ENCODE assay signal across 19 cellular contexts in the genomic region with DNA sequence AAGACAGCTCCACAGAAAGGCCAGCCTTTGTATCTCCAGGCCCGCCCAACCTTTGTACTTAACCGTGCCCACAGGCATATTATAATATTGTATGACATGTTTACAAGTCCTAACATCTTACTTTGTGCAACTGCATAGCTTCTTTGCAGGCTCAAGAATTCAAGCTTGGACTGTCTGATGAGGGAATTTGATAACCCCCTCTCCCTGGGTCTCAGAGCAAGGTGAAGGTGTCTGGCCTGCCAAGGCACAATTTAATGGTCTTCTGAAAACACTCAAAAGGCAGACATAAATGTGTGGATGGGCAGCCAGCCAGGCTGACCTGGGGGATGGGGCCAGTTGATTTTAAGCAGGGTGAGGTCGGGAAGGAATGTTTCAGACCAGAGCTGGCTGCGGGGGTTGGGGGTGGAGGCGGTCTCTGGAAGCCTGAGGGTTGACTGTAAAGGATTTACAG.
DNase-seq lines count a peak whose midpoint lies in the region; ATAC-seq and TF ChIP-seq lines count a peak whose summit lies in the region.
"Had no signal": no experiment of that assay in that cellular context is flagged by ENCODE, and none has a peak within 500 bp of the region (broad histone marks: within the 10 kb centered on the region; RNA-seq: fewer than 3 reads in every experiment).

No MANE protein-coding gene starts in this region.

- H3K9me3 ChIP-seq in SK-N-SH (no peaks in the 10 kb centered on the region), iPS-20b (ENCODE audit: insufficient read depth, low read depth, low read length) (no peaks in the 10 kb centered on the region), thyroid gland (no peaks in the 10 kb centered on the region), aorta (ENCODE audit: control insufficient read depth, low read length) (no peaks in the 10 kb centered on the region)
- H3K9me3 ChIP-seq: body of pancreas, pancreas, thoracic aorta had no signal

- no peaks in the 10 kb centered on the region for H3K79me2 ChIP-seq in SK-N-SH (ENCODE audit: insufficient read depth)

- H3F3A ChIP-seq in SK-N-SH (replicated peaks; ENCODE audit: insufficient read depth) = no peaks in the 10 kb centered on the region

- intact Hi-C loops in thyroid gland (cut with DNase I) = no loop called here
- intact Hi-C loops in aorta (cut with DNase I) = no loop called here

- WGBS in SK-N-SH (ENCODE audit: low lambda C conversion rate) = 19% methylated on average over 5 of the region's 5 CpGs
- 43 to 53% methylated on average over 5 of the region's 5 CpGs for WGBS in thyroid gland, 2 donors
- 43 to 44% methylated on average over 5 of the region's 5 CpGs for WGBS in aorta, 2 donors

- no peaks in the 10 kb centered on the region for H4K20me1 ChIP-seq in SK-N-SH (ENCODE audit: insufficient read depth)

- TF ChIP-seq RAD21 in SK-N-SH (IDR thresholded peaks at IDR 0.05; ENCODE audit: low read length) = no peak

- no peak for TF ChIP-seq EP300 in SK-N-SH (IDR thresholded peaks at IDR 0.05; ENCODE audit: borderline replicate concordance in 1 of 2, low read depth in 1 of 2, low read length in 1 of 2)

- no peak overlapping the region for H3K4me2 ChIP-seq in SK-N-SH

- POLR2A ChIA-PET in SK-N-SH (lab: Yijun Ruan, JAX) = no interaction called here

- H3K4me1 ChIP-seq in SK-N-SH (ENCODE audit: control insufficient read depth in 1 of 2, insufficient read depth in 2 of 2, low read depth in 1 of 2, low read length in 1 of 2) (peaks cover 0 to 12% of the 10 kb centered on the region in 2 experiments; a peak in 2 of 4 replicates), iPS-20b (ENCODE audit: insufficient read depth, low read length) (peaks cover 52% of the 10 kb centered on the region), thyroid gland (peaks cover 21 to 26% of the 10 kb centered on the region in 2 donors), aorta (ENCODE audit: control insufficient read depth in 1 of 2, insufficient read depth in 2 of 2, low read length in 2 of 2) (no peaks in the 10 kb centered on the region)
- H3K4me1 ChIP-seq: body of pancreas, pancreas had no signal

- H3K36me3 ChIP-seq in SK-N-SH (replicated peaks in 1 of 2; ENCODE audit: control insufficient read depth in 1 of 2, insufficient read depth in 2 of 2, low read length in 1 of 2) = no peaks in the 10 kb centered on the region
- H3K36me3 ChIP-seq in iPS-20b (ENCODE audit: insufficient read depth, low read depth, low read length) = no peaks in the 10 kb centered on the region
- no peaks in the 10 kb centered on the region for H3K36me3 ChIP-seq in thyroid gland
- H3K36me3 ChIP-seq in aorta (ENCODE audit: control insufficient read depth in 1 of 2, insufficient read depth in 2 of 2, low read length in 1 of 2) = no peaks in the 10 kb centered on the region
- H3K36me3 ChIP-seq: pancreas, thoracic aorta had no signal

- H3K4me3 ChIP-seq in SK-N-SH (ENCODE audit: low read depth in 2 of 2, low read length in 1 of 2) = no peak overlapping the region
- peak overlapping the region; percentile 23; the same call in 1 of the 2 replicates for H3K4me3 ChIP-seq in iPS-20b (ENCODE audit: low read length)
- H3K4me3 ChIP-seq in thyroid gland (replicated peaks in 1 of 3) = no peak overlapping the region
- no peak overlapping the region for H3K4me3 ChIP-seq in aorta (ENCODE audit: low read length in 2 of 2)
- H3K4me3 ChIP-seq: body of pancreas, pancreas, thoracic aorta had no signal

- no peaks in the 10 kb centered on the region for H3K27me3 ChIP-seq in SK-N-SH (ENCODE audit: insufficient read depth)
- H3K27me3 ChIP-seq in iPS-20b (ENCODE audit: insufficient read depth, low read length) = no peaks in the 10 kb centered on the region
- no peaks in the 10 kb centered on the region for H3K27me3 ChIP-seq in thyroid gland
- H3K27me3 ChIP-seq in aorta (ENCODE audit: control insufficient read depth in 1 of 2, insufficient read depth in 2 of 2, low read length in 1 of 2) = no peaks in the 10 kb centered on the region
- H3K27me3 ChIP-seq: body of pancreas, pancreas had no signal

- peak; percentile 37 for DNase-seq in NCI-H2107 treated with DMSO at 0.1 percent for 48 hours (lab: John Stamatoyannopoulos, UW; ENCODE audit: unreplicated experiment)
- DNase-seq in NCI-H2107 (lab: John Stamatoyannopoulos, UW) = no peak
- DNase-seq in SK-N-SH = peak; percentile 9
- peak; percentile 27 to 35 for DNase-seq in thyroid gland
- no peak for DNase-seq in aorta
- DNase-seq in T1000 (lab: John Stamatoyannopoulos, UW) = no peak
- DNase-seq: activated CD4-positive, alpha-beta T cell treated with anti-CD3 and anti-CD28 coated beads for 36 hours; activated naive CD4-positive, alpha-beta T cell treated with Interleukin-2 at 50 U/mL for 16 hours; body of pancreas; DND-41; IMR-90; pancreas; SHP77 treated with DMSO at 0.1 percent for 48 hours; stimulated activated CD4-positive, alpha-beta T cell treated with anti-CD3 and anti-CD28 coated beads, Interleukin-4, amount 100 ng/mL, for 4 hours had no signal

- H3K9ac ChIP-seq in SK-N-SH (no peak overlapping the region), iPS-20b (ENCODE audit: low read depth, low read length) (no peak overlapping the region)

- TF ChIP-seq CTCF in SK-N-SH (IDR thresholded peaks at IDR 0.05) = no peak
- no peak for TF ChIP-seq CTCF in thyroid gland (IDR thresholded peaks at IDR 0.05)

- CTCF ChIA-PET in SK-N-SH (lab: Yijun Ruan, JAX) = no interaction called here

- ATAC-seq in HG02678 (IDR thresholded peaks at IDR 0.05; ENCODE audit: unreplicated experiment) (no peak), aorta (ENCODE audit: low FRiP score) (no peak)
- ATAC-seq: activated CD4-positive, alpha-beta T cell treated with anti-CD3 and anti-CD28 coated beads for 36 hours; body of pancreas; left lobe of liver; pancreas had no signal

- no peak overlapping the region for H2AFZ ChIP-seq in SK-N-SH (ENCODE audit: low read depth)

- TF ChIP-seq POLR2A in thyroid gland (IDR thresholded peaks at IDR 0.05) = no peak

- H3K27ac ChIP-seq in SK-N-SH (ENCODE audit: low read depth in 2 of 2, low read length in 1 of 2) (no peak overlapping the region), iPS-20b (ENCODE audit: low read length) (peak overlapping the region; percentile 13), thyroid gland (no peak overlapping the region), aorta (ENCODE audit: low read depth in 1 of 2, low read length in 2 of 2) (no peak overlapping the region)
- H3K27ac ChIP-seq: body of pancreas, C4-2B, pancreas, thoracic aorta had no signal

- no peaks in the 10 kb centered on the region for H3K9me2 ChIP-seq in SK-N-SH

TF ChIP-seq in SK-N-SH, 30 proteins besides CTCF, POLR2A, EP300 and RAD21:
- TF ChIP-seq GATA2 (CRISPR knock-in tag; IDR thresholded peaks at IDR 0.05) = peak; percentile 2; the same call in 1 of the 2 replicates
- TF ChIP-seq, protein P1, sequence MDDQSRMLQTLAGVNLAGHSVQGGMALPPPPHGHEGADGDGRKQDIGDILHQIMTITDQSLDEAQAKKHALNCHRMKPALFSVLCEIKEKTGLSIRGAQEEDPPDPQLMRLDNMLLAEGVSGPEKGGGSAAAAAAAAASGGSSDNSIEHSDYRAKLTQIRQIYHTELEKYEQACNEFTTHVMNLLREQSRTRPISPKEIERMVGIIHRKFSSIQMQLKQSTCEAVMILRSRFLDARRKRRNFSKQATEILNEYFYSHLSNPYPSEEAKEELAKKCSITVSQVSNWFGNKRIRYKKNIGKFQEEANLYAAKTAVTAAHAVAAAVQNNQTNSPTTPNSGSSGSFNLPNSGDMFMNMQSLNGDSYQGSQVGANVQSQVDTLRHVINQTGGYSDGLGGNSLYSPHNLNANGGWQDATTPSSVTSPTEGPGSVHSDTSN (IDR thresholded peaks at IDR 0.05) = no peak

Comparison
In these comparisons a context has a peak if more than half of its experiments do, and no peak if none do; other contexts are left out.
1. DNase-seq: peak in NCI-H2107 treated with DMSO at 0.1 percent for 48 hours (single experiment), SK-N-SH (single experiment) and thyroid gland (2 of 2); none in NCI-H2107 (single experiment), aorta (0 of 2) and T1000 (single experiment).